Comparison of ENCODE assay signal across 14 cellular contexts in the genomic region with DNA sequence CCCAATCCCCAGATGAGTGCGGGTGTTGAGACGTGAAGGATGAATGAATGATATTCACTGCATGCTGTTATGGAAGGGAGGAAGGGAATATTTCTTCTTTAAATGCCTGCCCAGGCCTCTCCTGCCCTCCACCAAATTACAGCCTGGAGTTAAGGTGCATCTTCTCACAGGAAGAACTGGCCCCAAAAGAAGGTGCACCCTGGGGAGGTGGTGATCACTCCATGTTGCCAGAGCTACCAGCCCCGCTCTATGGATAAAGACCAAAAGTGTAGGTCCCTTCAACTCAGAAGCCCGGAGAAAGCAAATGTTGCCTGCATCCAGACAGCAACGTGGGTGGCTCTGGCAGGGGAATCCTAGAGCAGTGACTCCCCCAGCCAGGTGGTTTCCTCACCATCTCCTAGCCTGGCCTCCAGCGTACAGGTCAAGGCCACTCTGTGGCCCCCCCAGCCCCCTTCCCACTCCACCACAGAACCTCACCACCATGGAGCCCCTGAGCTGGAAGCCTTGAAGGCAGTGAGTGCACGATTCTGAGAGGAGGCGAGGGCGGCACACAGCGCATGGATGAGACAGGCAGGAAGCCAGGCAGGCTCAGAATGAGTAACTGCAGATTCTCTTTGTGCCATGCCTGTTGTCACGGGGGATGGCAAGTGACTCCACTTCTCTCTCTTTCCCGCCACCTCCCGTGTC. TPM values are rescaled to one million over a fixed set of nuclear protein-coding genes. Genes with fewer than 3 reads are reported as not detected.
DNase-seq lines count a peak whose midpoint lies in the region; ATAC-seq and TF ChIP-seq lines count a peak whose summit lies in the region.
"Had no signal": no experiment of that assay in that cellular context is flagged by ENCODE, and none has a peak within 500 bp of the region (broad histone marks: within the 10 kb centered on the region; RNA-seq: fewer than 3 reads in every experiment).

No MANE protein-coding gene starts in this region.

- TF ChIP-seq POLR2A in sigmoid colon (IDR thresholded peaks at IDR 0.05): no peak

- WGBS in endodermal cell (ENCODE audit: insufficient coverage in 1 of 2, insufficient read length in 1 of 2), 2 experiments: 92 to 95% methylated on average over 8 to 13 of the region's 13 CpGs
- WGBS in sigmoid colon, 2 donors: 70 to 87% methylated on average over 13 of the region's 13 CpGs

- no peaks in the 10 kb centered on the region for H3K9me3 ChIP-seq in WERI-Rb-1 (ENCODE audit: severe bottlenecking)
- H3K9me3 ChIP-seq in endodermal cell (ENCODE audit: control insufficient read depth, low read length): no peaks in the 10 kb centered on the region
- H3K9me3 ChIP-seq in sigmoid colon: no peaks in the 10 kb centered on the region

- H3K4me1 ChIP-seq in endodermal cell (ENCODE audit: control insufficient read depth, insufficient read depth, low read length) (peaks cover 5% of the 10 kb centered on the region), sigmoid colon (peaks cover 0 to 22% (median 19%) of the 10 kb centered on the region in 4 donors)

- no peaks in the 10 kb centered on the region for H3K36me3 Mint-ChIP-seq in activated CD8-positive, alpha-beta T cell treated with anti-CD3 and anti-CD28 coated beads for 36 hours (ENCODE audit: low read depth)
- H3K36me3 Mint-ChIP-seq in activated CD8-positive, alpha-beta T cell treated with anti-CD3 and anti-CD28 coated beads, Interleukin-2, amount 10 ng/mL, durations not matched to agents 7 days and 5 days (ENCODE audit: low read depth): no peaks in the 10 kb centered on the region
- H3K36me3 Mint-ChIP-seq in endodermal cell (ENCODE audit: low read depth): no peaks in the 10 kb centered on the region

- no peak overlapping the region for H3K4me3 Mint-ChIP-seq in activated CD8-positive, alpha-beta T cell treated with anti-CD3 and anti-CD28 coated beads for 36 hours
- no peak overlapping the region for H3K4me3 Mint-ChIP-seq in activated CD8-positive, alpha-beta T cell treated with anti-CD3 and anti-CD28 coated beads, Interleukin-2, amount 10 ng/mL, durations not matched to agents 7 days and 5 days
- no peak overlapping the region for H3K4me3 Mint-ChIP-seq in endodermal cell
- H3K4me3 Mint-ChIP-seq: stimulated activated naive CD8-positive, alpha-beta T cell treated with anti-CD3 and anti-CD28 coated beads, Interleukin-15, Interleukin-2, amounts not matched to agents 100 ng/mL and 50 ng/mL, for 24 hours had no signal

- H3K4me1 Mint-ChIP-seq in activated CD8-positive, alpha-beta T cell treated with anti-CD3 and anti-CD28 coated beads for 36 hours (ENCODE audit: low read depth): peaks cover 20% of the 10 kb centered on the region
- peaks cover 33% of the 10 kb centered on the region for H3K4me1 Mint-ChIP-seq in activated CD8-positive, alpha-beta T cell treated with anti-CD3 and anti-CD28 coated beads, Interleukin-2, amount 10 ng/mL, durations not matched to agents 7 days and 5 days (ENCODE audit: low read depth)
- peaks cover 26% of the 10 kb centered on the region for H3K4me1 Mint-ChIP-seq in endodermal cell

- no peak for ATAC-seq in activated CD8-positive, alpha-beta T cell treated with anti-CD3 and anti-CD28 coated beads for 36 hours
- ATAC-seq in activated CD8-positive, alpha-beta T cell treated with anti-CD3 and anti-CD28 coated beads, Interleukin-2, amount 10 ng/mL, durations not matched to agents 7 days and 5 days: no peak
- ATAC-seq in HG03139 (IDR thresholded peaks at IDR 0.05; ENCODE audit: unreplicated experiment): no peak
- no peak for ATAC-seq in HG02588 (IDR thresholded peaks at IDR 0.05; ENCODE audit: unreplicated experiment)
- ATAC-seq: SK-N-SH treated with all-trans-retinoic acid at 6 μM for 48 hours had no signal

- no peak for TF ChIP-seq CTCF in activated CD8-positive, alpha-beta T cell treated with anti-CD3 and anti-CD28 coated beads for 36 hours (IDR thresholded peaks at IDR 0.05)
- TF ChIP-seq CTCF in WERI-Rb-1 (IDR thresholded peaks at IDR 0.05; ENCODE audit: low read depth, low read length) (no peak), endodermal cell (conservative IDR thresholded peaks at IDR 0.05) (no peak), sigmoid colon (IDR thresholded peaks at IDR 0.05) (no peak)

- POLR2A ChIA-PET in activated CD8-positive, alpha-beta T cell treated with anti-CD3 and anti-CD28 coated beads for 36 hours (lab: Charles Lee): no interaction called here
- POLR2A ChIA-PET in activated CD8-positive, alpha-beta T cell treated with anti-CD3 and anti-CD28 coated beads, Interleukin-2, amount 10 ng/mL, durations not matched to agents 7 days and 5 days (lab: Charles Lee): interaction anchor here (0.7 kb wide), 1 partner anchor 46 kb away, joined by 3 read pairs; no protein-coding TSS in a partner anchor

- H3K9me3 Mint-ChIP-seq in activated CD8-positive, alpha-beta T cell treated with anti-CD3 and anti-CD28 coated beads for 36 hours: no peaks in the 10 kb centered on the region
- H3K9me3 Mint-ChIP-seq in activated CD8-positive, alpha-beta T cell treated with anti-CD3 and anti-CD28 coated beads, Interleukin-2, amount 10 ng/mL, durations not matched to agents 7 days and 5 days (ENCODE audit: insufficient read depth): no peaks in the 10 kb centered on the region
- H3K9me3 Mint-ChIP-seq in endodermal cell: no peaks in the 10 kb centered on the region
- H3K9me3 Mint-ChIP-seq: stimulated activated naive CD8-positive, alpha-beta T cell treated with anti-CD3 and anti-CD28 coated beads, Interleukin-15, Interleukin-2, amounts not matched to agents 100 ng/mL and 50 ng/mL, for 24 hours had no signal

- CTCF ChIA-PET in activated CD8-positive, alpha-beta T cell treated with anti-CD3 and anti-CD28 coated beads for 36 hours (lab: Charles Lee): interaction anchor here (1.1 kb wide), 1 partner anchor 48 kb away, joined by 6 read pairs; no protein-coding TSS in a partner anchor
- CTCF ChIA-PET in activated CD8-positive, alpha-beta T cell treated with anti-CD3 and anti-CD28 coated beads, Interleukin-2, amount 10 ng/mL, durations not matched to agents 7 days and 5 days (lab: Charles Lee): no interaction called here

- H3K27ac Mint-ChIP-seq in activated CD8-positive, alpha-beta T cell treated with anti-CD3 and anti-CD28 coated beads for 36 hours: no peak overlapping the region
- H3K27ac Mint-ChIP-seq in activated CD8-positive, alpha-beta T cell treated with anti-CD3 and anti-CD28 coated beads, Interleukin-2, amount 10 ng/mL, durations not matched to agents 7 days and 5 days: no peak overlapping the region
- H3K27ac Mint-ChIP-seq in endodermal cell: no peak overlapping the region
- H3K27ac Mint-ChIP-seq: stimulated activated naive CD8-positive, alpha-beta T cell treated with anti-CD3 and anti-CD28 coated beads, Interleukin-15, Interleukin-2, amounts not matched to agents 100 ng/mL and 50 ng/mL, for 24 hours had no signal

- H3K36me3 ChIP-seq in WERI-Rb-1 (no peaks in the 10 kb centered on the region), endodermal cell (ENCODE audit: control insufficient read depth, insufficient read depth, low read length) (no peaks in the 10 kb centered on the region), sigmoid colon (no peaks in the 10 kb centered on the region)

- H3K4me3 ChIP-seq in WERI-Rb-1 (ENCODE audit: low read depth, low read length) (no peak overlapping the region), endodermal cell (ENCODE audit: low read length) (no peak overlapping the region), sigmoid colon (no peak overlapping the region)

- H3K27ac ChIP-seq in WERI-Rb-1: no peak overlapping the region
- no peak overlapping the region for H3K27ac ChIP-seq in endodermal cell (ENCODE audit: low read depth, low read length)
- H3K27ac ChIP-seq in sigmoid colon: no peak overlapping the region

- H3K27me3 Mint-ChIP-seq in activated CD8-positive, alpha-beta T cell treated with anti-CD3 and anti-CD28 coated beads for 36 hours: peaks cover 13% of the 10 kb centered on the region
- H3K27me3 Mint-ChIP-seq in activated CD8-positive, alpha-beta T cell treated with anti-CD3 and anti-CD28 coated beads, Interleukin-2, amount 10 ng/mL, durations not matched to agents 7 days and 5 days (ENCODE audit: low read depth): peaks cover 38% of the 10 kb centered on the region
- peaks cover 55% of the 10 kb centered on the region for H3K27me3 Mint-ChIP-seq in endodermal cell (ENCODE audit: insufficient read depth)

- H3K27me3 ChIP-seq in WERI-Rb-1 (ENCODE audit: insufficient read depth, low read depth, severe bottlenecking): no peaks in the 10 kb centered on the region
- H3K27me3 ChIP-seq in endodermal cell (ENCODE audit: control insufficient read depth, insufficient read depth, low read length, poor library complexity, severe bottlenecking): peaks cover 56% of the 10 kb centered on the region
- peaks cover 8 to 41% (median 37%) of the 10 kb centered on the region in 3 donors for H3K27me3 ChIP-seq in sigmoid colon

- no peak overlapping the region for H3K9ac ChIP-seq in endodermal cell (ENCODE audit: extremely low read depth, low read length, poor library complexity, severe bottlenecking)

- intact Hi-C loops in activated CD8-positive, alpha-beta T cell treated with anti-CD3 and anti-CD28 coated beads for 36 hours (cut with micrococcal nuclease): no loop called here
- intact Hi-C loops in sigmoid colon (cut with DNase I): no loop called here

- DNase-seq in activated CD8-positive, alpha-beta T cell treated with anti-CD3 and anti-CD28 coated beads for 36 hours: peak; percentile 17
- no peak for DNase-seq in activated CD8-positive, alpha-beta T cell treated with anti-CD3 and anti-CD28 coated beads, Interleukin-2, amount 10 ng/mL, durations not matched to agents 7 days and 5 days
- DNase-seq in WERI-Rb-1 (peak; percentile 2), endodermal cell (peak; percentile 43), sigmoid colon (peak; percentile 38), OCI-M1 (lab: John Stamatoyannopoulos, UW) (no peak)
- DNase-seq: activated gamma-delta T cell treated with Interleukin-2 at 50 U/mL for 16 hours; central memory CD4-positive, alpha-beta T cell; kidney glomerular epithelial cell; NCI-H2171 had no signal

- no peak for TF ChIP-seq EP300 in sigmoid colon (IDR thresholded peaks at IDR 0.05)

RNA-seq across cellular contexts. Expression of a gene that starts 3.5 kb away (rescaled TPM):
- 1 to 10 TPM; 8.5 to 9.0 TPM for total RNA-seq in activated CD8-positive, alpha-beta T cell treated with anti-CD3 and anti-CD28 coated beads for 36 hours
- total RNA-seq in activated CD8-positive, alpha-beta T cell treated with anti-CD3 and anti-CD28 coated beads, Interleukin-2, amount 10 ng/mL, durations not matched to agents 7 days and 5 days: 1 to 10 TPM; 9.1 to 9.5 TPM
- total RNA-seq in endodermal cell (10 to 100 TPM; 12.9 to 14.7 TPM), sigmoid colon (1 to 10 TPM; 2.6 to 9.6 (median 5.8) TPM)
- 2.2 TPM for polyA plus RNA-seq in endodermal cell (2013, experiment 1 of 2)
- polyA plus RNA-seq in endodermal cell (2013, experiment 2 of 2): 1.4 TPM
- 10 to 100 TPM; 24.5 to 50.6 (median 43.8) TPM for polyA plus RNA-seq in sigmoid colon

Comparison
In these comparisons a context has a peak if more than half of its experiments do, and no peak if none do; other contexts are left out.
1. DNase-seq: peak in activated CD8-positive, alpha-beta T cell treated with anti-CD3 and anti-CD28 coated beads for 36 hours (single experiment), WERI-Rb-1 (single experiment), endodermal cell (single experiment) and sigmoid colon (single experiment); none in activated CD8-positive, alpha-beta T cell treated with anti-CD3 and anti-CD28 coated beads, Interleukin-2, amount 10 ng/mL, durations not matched to agents 7 days and 5 days (single experiment) and OCI-M1 (single experiment).